ENCODE assay signal across 9 cellular contexts in the genomic region with DNA sequence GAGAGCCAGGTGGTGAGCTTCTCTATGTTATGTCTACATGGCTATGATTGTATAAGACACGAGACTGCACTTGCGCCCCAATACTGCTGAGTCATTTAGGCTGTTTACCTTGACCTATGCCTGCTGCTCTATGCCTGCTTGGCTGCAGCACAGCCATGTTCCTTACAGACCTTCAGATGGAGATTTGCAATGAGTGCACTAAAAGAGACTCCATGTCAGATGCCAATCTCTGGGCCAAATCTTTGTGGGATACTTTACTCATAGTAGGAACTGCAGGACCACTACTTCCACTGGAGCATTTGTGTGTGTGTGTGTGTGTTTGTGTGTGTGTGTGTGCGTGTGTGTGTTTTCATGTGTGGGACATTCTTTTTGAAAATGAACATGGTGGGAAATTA. TPM values are rescaled to one million over a fixed set of nuclear protein-coding genes. Genes with fewer than 3 reads are reported as not detected.
DNase-seq lines count a peak whose midpoint lies in the region; ATAC-seq and TF ChIP-seq lines count a peak whose summit lies in the region.
"Had no signal": no experiment of that assay in that cellular context is flagged by ENCODE, and none has a peak within 500 bp of the region (broad histone marks: within the 10 kb centered on the region; RNA-seq: fewer than 3 reads in every experiment).

No MANE protein-coding gene starts in this region.

- 33% methylated on average over 3 of the region's 3 CpGs for WGBS in mammary epithelial cell (ENCODE audit: low coverage, missing lambda C conversion rate)

- no peak for TF ChIP-seq EP300 in Ishikawa (IDR thresholded peaks at IDR 0.05; ENCODE audit: borderline replicate concordance)

- peak; percentile 1 for DNase-seq in COR-L47 (lab: John Stamatoyannopoulos, UW)
- DNase-seq in mammary epithelial cell, result peak; percentile 90
- no peak for DNase-seq in foreskin melanocyte
- DNase-seq in stimulated activated CD4-positive, alpha-beta T cell treated with anti-CD3 and anti-CD28 coated beads, Interleukin-2, amount 100 ng/mL, for 48 hours, result no peak
- DNase-seq: lower lobe of right lung had no signal

- H3K4me3 ChIP-seq in mammary epithelial cell (replicated peaks in 1 of 3; ENCODE audit: insufficient read depth in 1 of 3, low read depth in 2 of 3, low read length in 3 of 3) (no peak overlapping the region), mucosa of rectum (ENCODE audit: low read length in 2 of 2) (no peak overlapping the region)
- H3K4me3 ChIP-seq: lower lobe of right lung had no signal

- H3K4me2 ChIP-seq in mammary epithelial cell (ENCODE audit: insufficient read depth, low read depth, low read length), result no peak overlapping the region

- peaks cover 38% of the 10 kb centered on the region for H3K4me1 ChIP-seq in mammary epithelial cell (ENCODE audit: insufficient read depth, low read length)
- peaks cover 5 to 17% of the 10 kb centered on the region in 2 donors for H3K4me1 ChIP-seq in mucosa of rectum (ENCODE audit: control insufficient read depth in 2 of 2, insufficient read depth in 2 of 2, low read length in 2 of 2)

- CTCF ChIA-PET in mammary epithelial cell (lab: Charles Lee; ENCODE audit: low non-redundant PET), result no interaction called here

- H3K79me2 ChIP-seq in mammary epithelial cell (ENCODE audit: insufficient read depth, low read length), result no peaks in the 10 kb centered on the region

- no TSS peak for BruUV-seq in mammary epithelial cell (replicated peaks; lab: Mats Ljungman, UMichigan)

- peak overlapping the region; percentile 56 for H3K9ac ChIP-seq in mammary epithelial cell (ENCODE audit: insufficient read depth, low read length)
- H3K9ac ChIP-seq in mucosa of rectum (ENCODE audit: low read depth in 1 of 2, low read length in 2 of 2), result no peak overlapping the region

- no peak for TF ChIP-seq RAD21 in Ishikawa (IDR thresholded peaks at IDR 0.05; ENCODE audit: low read depth)

- H2AFZ ChIP-seq in mammary epithelial cell (ENCODE audit: low read depth, low read length), result peak overlapping the region; percentile 38

- H3K27me3 ChIP-seq in mammary epithelial cell (ENCODE audit: insufficient read depth, low read length), result no peaks in the 10 kb centered on the region
- H3K27me3 ChIP-seq in mucosa of rectum (ENCODE audit: control insufficient read depth in 2 of 2, insufficient read depth in 2 of 2, low read length in 2 of 2), result no peaks in the 10 kb centered on the region

- intact Hi-C loops in mammary epithelial cell (cut with micrococcal nuclease), result no loop called here

- H3K27ac ChIP-seq in mammary epithelial cell (ENCODE audit: insufficient read depth, low read depth, low read length) (peak overlapping the region; percentile 97), mucosa of rectum (ENCODE audit: low read depth in 2 of 2, low read length in 2 of 2) (peak overlapping the region; percentile 26 to 48)
- H3K27ac ChIP-seq: lower lobe of right lung had no signal

- TF ChIP-seq CTCF in mammary epithelial cell (conservative IDR thresholded peaks at IDR 0.05 in 1 of 2, IDR thresholded peaks at IDR 0.05 in 1 of 2; ENCODE audit: extremely low read depth in 1 of 2, insufficient read depth in 1 of 2, low read depth in 1 of 2, low read length in 2 of 2), result no peak

- H3K36me3 ChIP-seq in mammary epithelial cell (ENCODE audit: insufficient read depth, low read length) (no peaks in the 10 kb centered on the region), mucosa of rectum (ENCODE audit: control insufficient read depth in 2 of 2, insufficient read depth in 2 of 2, low read length in 2 of 2) (no peaks in the 10 kb centered on the region)
- H3K36me3 ChIP-seq: lower lobe of right lung had no signal

- in situ Hi-C loops in mammary epithelial cell (cut with MboI; ENCODE audit: low sequenced_read_pairs in 2 of 2), result no loop called here

- ATAC-seq in GM21786 (IDR thresholded peaks at IDR 0.05; ENCODE audit: unreplicated experiment) (no peak), HG03460 (IDR thresholded peaks at IDR 0.05; ENCODE audit: unreplicated experiment) (no peak)
- ATAC-seq: lower lobe of right lung had no signal

- H3K9me3 ChIP-seq in mammary epithelial cell (replicated peaks; ENCODE audit: insufficient read depth, low read length) (no peaks in the 10 kb centered on the region), mucosa of rectum (ENCODE audit: control insufficient read depth in 2 of 2, low read length in 2 of 2) (no peaks in the 10 kb centered on the region)
- H3K9me3 ChIP-seq: lower lobe of right lung had no signal

- dilution Hi-C loops in mammary epithelial cell (cut with HindIII; ENCODE audit: low sequenced_read_pairs), result loop anchor here (5.0 kb wide), 1 partner anchor 37 kb away; no protein-coding TSS in a partner anchor

- no peaks in the 10 kb centered on the region for H4K20me1 ChIP-seq in mammary epithelial cell (ENCODE audit: insufficient read depth, low read length)

TF ChIP-seq in Ishikawa, 13 proteins besides CTCF, POLR2A, EP300 and RAD21:
- TF ChIP-seq YY1 (IDR thresholded peaks at IDR 0.05; ENCODE audit: low read depth), result 0 out of 2 replicates have a peak, but pooled peaks have one; percentile 18
- no peak for TF ChIP-seq FOXM1 (IDR thresholded peaks at IDR 0.05; ENCODE audit: borderline replicate concordance, low read depth)

RNA-seq across cellular contexts. Expression of gene KMT2E, which starts 50.0 kb away (rescaled TPM):
- 10 to 100 TPM; 41.2 to 72.2 TPM for total RNA-seq in mammary epithelial cell
- polyA plus RNA-seq in mammary epithelial cell, result 2.4 TPM
- 57.9 TPM for polyA minus RNA-seq in mammary epithelial cell

Comparison
In these comparisons a context has a peak if more than half of its experiments do, and no peak if none do; other contexts are left out.
1. DNase-seq: peak in COR-L47 (single experiment) and mammary epithelial cell (single experiment); none in foreskin melanocyte (single experiment) and stimulated activated CD4-positive, alpha-beta T cell treated with anti-CD3 and anti-CD28 coated beads, Interleukin-2, amount 100 ng/mL, for 48 hours (0 of 2).